Comparison of ENCODE assay signal across 1 cellular context in the genomic region with DNA sequence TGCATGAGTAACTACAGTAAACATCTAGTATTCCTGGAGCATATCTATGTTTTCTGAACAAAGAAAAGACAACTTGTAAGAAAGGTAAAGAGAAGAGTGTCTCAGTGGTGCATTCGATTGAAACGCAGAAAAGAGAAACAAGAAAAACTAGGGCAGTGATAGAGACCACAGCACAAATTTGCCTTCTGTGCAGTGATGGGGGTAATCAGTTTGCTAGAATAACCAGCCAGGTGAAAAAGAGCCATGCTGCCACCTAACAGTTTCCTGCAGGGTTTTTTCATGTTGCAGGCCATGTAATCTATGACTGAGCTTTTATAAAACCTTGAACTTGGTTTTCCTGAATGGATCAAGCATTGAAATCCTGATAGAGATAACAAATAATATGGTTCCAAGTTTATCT.
TF ChIP-seq lines count a peak whose summit lies in the region.

No MANE protein-coding gene starts in this region.

TF ChIP-seq in GM12878, 131 proteins besides CTCF, POLR2A, EP300 and RAD21 (continued from another document):
- TF ChIP-seq CBX5 (IDR thresholded peaks at IDR 0.05; ENCODE audit: low read depth) (peak; percentile 80; the same call in 1 of the 2 replicates), FOXK2 (IDR thresholded peaks at IDR 0.05) (no peak), ZNF687 (IDR thresholded peaks at IDR 0.05) (0 out of 2 replicates have a peak, but pooled peaks have one; percentile 36), ZBED1 (IDR thresholded peaks at IDR 0.05; ENCODE audit: borderline replicate concordance) (no peak)
- TF ChIP-seq, protein P1, sequence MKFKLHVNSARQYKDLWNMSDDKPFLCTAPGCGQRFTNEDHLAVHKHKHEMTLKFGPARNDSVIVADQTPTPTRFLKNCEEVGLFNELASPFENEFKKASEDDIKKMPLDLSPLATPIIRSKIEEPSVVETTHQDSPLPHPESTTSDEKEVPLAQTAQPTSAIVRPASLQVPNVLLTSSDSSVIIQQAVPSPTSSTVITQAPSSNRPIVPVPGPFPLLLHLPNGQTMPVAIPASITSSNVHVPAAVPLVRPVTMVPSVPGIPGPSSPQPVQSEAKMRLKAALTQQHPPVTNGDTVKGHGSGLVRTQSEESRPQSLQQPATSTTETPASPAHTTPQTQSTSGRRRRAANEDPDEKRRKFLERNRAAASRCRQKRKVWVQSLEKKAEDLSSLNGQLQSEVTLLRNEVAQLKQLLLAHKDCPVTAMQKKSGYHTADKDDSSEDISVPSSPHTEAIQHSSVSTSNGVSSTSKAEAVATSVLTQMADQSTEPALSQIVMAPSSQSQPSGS (IDR thresholded peaks at IDR 0.05; ENCODE audit: low read length): peak; percentile 37; the same call in 1 of the 2 replicates
